ENCODE assay signal across 29 cellular contexts in genomic region chr11:97428247-97428646, GRCh38.
"Had no signal": no experiment of that assay in that cellular context is flagged by ENCODE, and none has a peak within 500 bp of the region (broad histone marks: within the 10 kb centered on the region; RNA-seq: fewer than 3 reads in every experiment).

No MANE protein-coding gene starts in this region.

- H3K9ac ChIP-seq: KMS-11, SK-N-SH had no signal

- H2AFZ ChIP-seq: PC-9 had no signal

- ATAC-seq: Panc1, Right ventricle myocardium inferior had no signal

- H3K27me3 ChIP-seq: SJSA1 had no signal

- FAIRE-seq: RCC 7860 had no signal

- DNase-seq: Karpas-422, KBM-7, MM.1S, MV-4-11, NCI-H1092, NCI-H1105, NCI-H1417 treated with DMSO at 0.1 percent for 48 hours, NCI-H1436 treated with DMSO at 0.1 percent for 48 hours, NCI-H1694 treated with DMSO at 0.1 percent for 48 hours, NCI-H187 treated with DMSO at 0.1 percent for 48 hours, NCI-H2029, NCI-H2081, NCI-H2171 treated with DMSO at 0.1 percent for 48 hours, NCI-H2227 treated with DMSO at 0.1 percent for 48 hours, NCI-H345, NCI-H446, NCI-H510A treated with DMSO at 0.1 percent for 48 hours, NCI-H524 treated with DMSO at 0.1 percent for 48 hours, NCI-H526 treated with DMSO at 0.1 percent for 48 hours, NCI-H774, PC-9, SHP77 treated with DMSO at 0.1 percent for 48 hours, SK-N-SH had no signal

- H3K4me3 ChIP-seq: PC-9, SJSA1 had no signal

- H3K36me3 ChIP-seq: SJSA1 had no signal

- H3K27ac ChIP-seq: KMS-11, PC-9, RWPE1, SJSA1 had no signal

- H3K4me2 ChIP-seq: KMS-11, PC-9, SK-N-SH had no signal

- H3K4me1 ChIP-seq: SJSA1 had no signal

- H3K9me3 ChIP-seq: SJSA1, SK-N-SH had no signal
